Comparison of ENCODE assay signal across 39 cellular contexts in the genomic region with DNA sequence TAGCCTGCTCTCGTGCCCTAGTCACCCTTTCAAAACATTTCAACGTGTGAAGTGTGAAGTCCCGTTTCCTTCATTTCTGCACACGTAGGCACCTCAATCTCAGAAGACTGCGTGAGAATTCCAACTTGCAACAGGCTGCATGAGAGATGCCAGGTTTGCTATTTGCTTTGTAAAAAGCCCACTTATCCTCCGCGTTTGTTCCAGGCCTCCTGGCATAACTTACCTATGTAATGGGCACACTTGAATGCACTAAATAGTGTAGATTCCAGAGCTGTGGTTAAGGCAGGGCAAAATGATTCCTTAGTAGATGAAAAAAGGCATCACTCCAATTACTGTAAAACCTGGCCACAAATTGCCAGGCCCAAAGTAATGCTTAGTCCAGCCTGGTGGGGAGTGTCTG.
"Had no signal": no experiment of that assay in that cellular context is flagged by ENCODE, and none has a peak within 500 bp of the region (broad histone marks: within the 10 kb centered on the region; RNA-seq: fewer than 3 reads in every experiment).

No MANE protein-coding gene starts in this region.

- H3K9me3 ChIP-seq: ascending aorta had no signal

- H3K27me3 ChIP-seq: ascending aorta, cardiac muscle cell had no signal

- DNase-seq: activated CD4-positive, alpha-beta memory T cell treated with anti-CD3 and anti-CD28 coated beads, Interleukin-2, amount 10 ng/mL, durations not matched to agents 7 days and 5 days; activated CD4-positive, alpha-beta T cell treated with anti-CD3 and anti-CD28 coated beads for 1 hour; activated CD4-positive, alpha-beta T cell treated with anti-CD3 and anti-CD28 coated beads for 36 hours; activated CD4-positive, alpha-beta T cell treated with anti-CD3 and anti-CD28 coated beads for 48 hours; activated CD4-positive, alpha-beta T cell treated with anti-CD3 and anti-CD28 coated beads, Interleukin-2, amount 10 ng/mL, durations not matched to agents 7 days and 5 days; activated CD4-positive, alpha-beta T cell treated with anti-CD3 and anti-CD28 coated beads, Interleukin-2, amount 50 U/mL, for 48 hours; activated CD4-positive, CD25-positive, alpha-beta regulatory T cell; activated CD8-positive, alpha-beta memory T cell treated with anti-CD3 and anti-CD28 coated beads for 24 hours; activated CD8-positive, alpha-beta memory T cell treated with anti-CD3 and anti-CD28 coated beads, Interleukin-2, amount 10 ng/mL, durations not matched to agents 7 days and 5 days; activated CD8-positive, alpha-beta memory T cell treated with anti-CD3 and anti-CD28 coated beads, Interleukin-2, amount 50 U/mL, for 48 hours; activated CD8-positive, alpha-beta T cell treated with anti-CD3 and anti-CD28 coated beads, Interleukin-2, amount 10 ng/mL, durations not matched to agents 7 days and 5 days; activated effector memory CD4-positive, alpha-beta T cell treated with Interleukin-2 at 50 U/mL for 16 hours; activated gamma-delta T cell; activated naive CD4-positive, alpha-beta T cell treated with anti-CD3 and anti-CD28 coated beads, Interleukin-2, amount 10 ng/mL, durations not matched to agents 7 days and 5 days; activated naive CD4-positive, alpha-beta T cell treated with Interleukin-2 at 50 U/mL for 16 hours; activated naive CD8-positive, alpha-beta T cell treated with anti-CD3 and anti-CD28 coated beads, Interleukin-2, amount 10 ng/mL, durations not matched to agents 7 days and 5 days; activated naive CD8-positive, alpha-beta T cell treated with anti-CD3 and anti-CD28 coated beads, Interleukin-2, amount 50 U/mL, for 24 hours; activated T-cell treated with anti-CD3 and anti-CD28 coated beads, Interleukin-2, amount 50 U/mL, for 24 hours; activated T-cell treated with anti-CD3 and anti-CD28 coated beads, Interleukin-2, amount 50 U/mL, for 48 hours; amygdala; anterior cingulate cortex; caudate nucleus; cerebellar nuclear complex; SW 1271; T-helper 1 cell; T-helper 2 cell; T-helper 9 cell; WERI-Rb-1 had no signal

- H3K27ac Mint-ChIP-seq: activated CD4-positive, alpha-beta memory T cell treated with anti-CD3 and anti-CD28 coated beads, Interleukin-2, amount 10 ng/mL, durations not matched to agents 7 days and 5 days; activated CD4-positive, alpha-beta T cell treated with anti-CD3 and anti-CD28 coated beads for 36 hours; activated CD4-positive, alpha-beta T cell treated with anti-CD3 and anti-CD28 coated beads, Interleukin-2, amount 10 ng/mL, durations not matched to agents 7 days and 5 days; activated CD8-positive, alpha-beta memory T cell treated with anti-CD3 and anti-CD28 coated beads, Interleukin-2, amount 10 ng/mL, durations not matched to agents 7 days and 5 days; activated CD8-positive, alpha-beta T cell treated with anti-CD3 and anti-CD28 coated beads, Interleukin-2, amount 10 ng/mL, durations not matched to agents 7 days and 5 days; activated naive CD4-positive, alpha-beta T cell treated with anti-CD3 and anti-CD28 coated beads, Interleukin-2, amount 10 ng/mL, durations not matched to agents 7 days and 5 days; activated naive CD4-positive, alpha-beta T cell treated with anti-CD3 and anti-CD28 coated beads, Interleukin-2, amount 50 U/mL, for 24 hours; activated naive CD8-positive, alpha-beta T cell; activated naive CD8-positive, alpha-beta T cell treated with anti-CD3 and anti-CD28 coated beads, Interleukin-2, amount 10 ng/mL, durations not matched to agents 7 days and 5 days; activated naive CD8-positive, alpha-beta T cell treated with anti-CD3 and anti-CD28 coated beads, Interleukin-2, amount 50 U/mL, for 24 hours; activated T-cell treated with anti-CD3 and anti-CD28 coated beads, Interleukin-2, amount 50 U/mL, for 24 hours; activated T-helper 2 cell treated with anti-CD3 and anti-CD28 coated beads, Interferon-gamma antibody, Interleukin-2, Interleukin-4, amounts not matched to agents 10 μg/mL and 5 μg/mL and 100 μg/mL, durations not matched to agents 14 hours and 24 hours and 36 hours; T-helper 1 cell treated with Interleukin-12 subunit alpha and Interleukin-12 subunit beta and Interleukin-4 antibody, amounts not matched to agents 30 μg/mL and 1 μg/mL, for 36 hours; T-helper 2 cell treated with Interferon-gamma antibody and Interleukin-4, amounts not matched to agents 5 μg/mL and 100 μg/mL, for 36 hours; WTC11 had no signal

- H3K4me1 ChIP-seq: ascending aorta had no signal

- H3K4me1 Mint-ChIP-seq: activated CD4-positive, alpha-beta memory T cell treated with anti-CD3 and anti-CD28 coated beads, Interleukin-2, amount 10 ng/mL, durations not matched to agents 7 days and 5 days; activated CD4-positive, alpha-beta T cell treated with anti-CD3 and anti-CD28 coated beads for 36 hours; activated CD4-positive, alpha-beta T cell treated with anti-CD3 and anti-CD28 coated beads, Interleukin-2, amount 10 ng/mL, durations not matched to agents 7 days and 5 days; activated CD8-positive, alpha-beta memory T cell treated with anti-CD3 and anti-CD28 coated beads, Interleukin-2, amount 10 ng/mL, durations not matched to agents 7 days and 5 days; activated naive CD4-positive, alpha-beta T cell treated with anti-CD3 and anti-CD28 coated beads, Interleukin-2, amount 10 ng/mL, durations not matched to agents 7 days and 5 days; activated naive CD4-positive, alpha-beta T cell treated with anti-CD3 and anti-CD28 coated beads, Interleukin-2, amount 50 U/mL, for 24 hours; activated naive CD8-positive, alpha-beta T cell treated with anti-CD3 and anti-CD28 coated beads, Interleukin-2, amount 10 ng/mL, durations not matched to agents 7 days and 5 days; activated naive CD8-positive, alpha-beta T cell treated with anti-CD3 and anti-CD28 coated beads, Interleukin-2, amount 50 U/mL, for 24 hours; central memory CD8-positive, alpha-beta T cell; WTC11 had no signal

- H3K4me3 ChIP-seq: ascending aorta, cardiac muscle cell had no signal

- H3K9me3 Mint-ChIP-seq: activated CD4-positive, alpha-beta memory T cell treated with anti-CD3 and anti-CD28 coated beads, Interleukin-2, amount 10 ng/mL, durations not matched to agents 7 days and 5 days; activated CD4-positive, alpha-beta T cell treated with anti-CD3 and anti-CD28 coated beads, Interleukin-2, amount 10 ng/mL, durations not matched to agents 7 days and 5 days; activated naive CD4-positive, alpha-beta T cell treated with anti-CD3 and anti-CD28 coated beads, Interleukin-2, amount 10 ng/mL, durations not matched to agents 7 days and 5 days; activated naive CD4-positive, alpha-beta T cell treated with anti-CD3 and anti-CD28 coated beads, Interleukin-2, amount 50 U/mL, for 24 hours; activated naive CD8-positive, alpha-beta T cell treated with anti-CD3 and anti-CD28 coated beads, Interleukin-2, amount 10 ng/mL, durations not matched to agents 7 days and 5 days; activated naive CD8-positive, alpha-beta T cell treated with anti-CD3 and anti-CD28 coated beads, Interleukin-2, amount 50 U/mL, for 24 hours; activated T-cell treated with anti-CD3 and anti-CD28 coated beads, Interleukin-2, amount 50 U/mL, for 24 hours; activated T-helper 2 cell treated with anti-CD3 and anti-CD28 coated beads, Interferon-gamma antibody, Interleukin-2, Interleukin-4, amounts not matched to agents 10 μg/mL and 5 μg/mL and 100 μg/mL, durations not matched to agents 14 hours and 24 hours and 36 hours; central memory CD8-positive, alpha-beta T cell; T-helper 1 cell treated with Interleukin-12 subunit alpha and Interleukin-12 subunit beta and Interleukin-4 antibody, amounts not matched to agents 30 μg/mL and 1 μg/mL, for 36 hours; T-helper 2 cell treated with Interferon-gamma antibody and Interleukin-4, amounts not matched to agents 5 μg/mL and 100 μg/mL, for 36 hours had no signal

- H3K27ac ChIP-seq: ascending aorta, cardiac muscle cell, WERI-Rb-1 had no signal

- H3K36me3 ChIP-seq: ascending aorta, cardiac muscle cell, WERI-Rb-1 had no signal

- ATAC-seq: activated CD4-positive, alpha-beta T cell treated with anti-CD3 and anti-CD28 coated beads for 36 hours; activated CD4-positive, CD25-positive, alpha-beta regulatory T cell treated with anti-CD3 and anti-CD28 coated beads, Interleukin-2, amount 50 U/mL, for 24 hours; activated CD8-positive, alpha-beta memory T cell treated with anti-CD3 and anti-CD28 coated beads, Interleukin-2, amount 10 ng/mL, durations not matched to agents 7 days and 5 days; activated CD8-positive, alpha-beta T cell treated with anti-CD3 and anti-CD28 coated beads, Interleukin-2, amount 10 ng/mL, durations not matched to agents 7 days and 5 days; activated naive CD8-positive, alpha-beta T cell treated with anti-CD3 and anti-CD28 coated beads, Interleukin-2, amount 50 U/mL, for 24 hours; WTC11 had no signal

- H3K36me3 Mint-ChIP-seq: activated CD8-positive, alpha-beta memory T cell treated with anti-CD3 and anti-CD28 coated beads, Interleukin-2, amount 10 ng/mL, durations not matched to agents 7 days and 5 days; activated naive CD4-positive, alpha-beta T cell treated with anti-CD3 and anti-CD28 coated beads, Interleukin-2, amount 10 ng/mL, durations not matched to agents 7 days and 5 days; activated naive CD4-positive, alpha-beta T cell treated with anti-CD3 and anti-CD28 coated beads, Interleukin-2, amount 50 U/mL, for 24 hours; activated naive CD8-positive, alpha-beta T cell; activated naive CD8-positive, alpha-beta T cell treated with anti-CD3 and anti-CD28 coated beads, Interleukin-2, amount 10 ng/mL, durations not matched to agents 7 days and 5 days; brain; WTC11 had no signal

- H3K4me3 Mint-ChIP-seq: activated CD4-positive, alpha-beta memory T cell treated with anti-CD3 and anti-CD28 coated beads, Interleukin-2, amount 10 ng/mL, durations not matched to agents 7 days and 5 days; activated CD4-positive, alpha-beta T cell treated with anti-CD3 and anti-CD28 coated beads for 36 hours; activated CD4-positive, alpha-beta T cell treated with anti-CD3 and anti-CD28 coated beads, Interleukin-2, amount 10 ng/mL, durations not matched to agents 7 days and 5 days; activated CD8-positive, alpha-beta memory T cell treated with anti-CD3 and anti-CD28 coated beads, Interleukin-2, amount 10 ng/mL, durations not matched to agents 7 days and 5 days; activated CD8-positive, alpha-beta T cell treated with anti-CD3 and anti-CD28 coated beads, Interleukin-2, amount 10 ng/mL, durations not matched to agents 7 days and 5 days; activated naive CD4-positive, alpha-beta T cell treated with anti-CD3 and anti-CD28 coated beads, Interleukin-2, amount 10 ng/mL, durations not matched to agents 7 days and 5 days; activated naive CD4-positive, alpha-beta T cell treated with anti-CD3 and anti-CD28 coated beads, Interleukin-2, amount 50 U/mL, for 24 hours; activated naive CD8-positive, alpha-beta T cell; activated naive CD8-positive, alpha-beta T cell treated with anti-CD3 and anti-CD28 coated beads, Interleukin-2, amount 10 ng/mL, durations not matched to agents 7 days and 5 days; activated naive CD8-positive, alpha-beta T cell treated with anti-CD3 and anti-CD28 coated beads, Interleukin-2, amount 50 U/mL, for 24 hours; activated T-cell treated with anti-CD3 and anti-CD28 coated beads, Interleukin-2, amount 50 U/mL, for 24 hours; brain; central memory CD8-positive, alpha-beta T cell; T-helper 1 cell treated with Interleukin-12 subunit alpha and Interleukin-12 subunit beta and Interleukin-4 antibody, amounts not matched to agents 30 μg/mL and 1 μg/mL, for 36 hours; T-helper 2 cell treated with Interferon-gamma antibody and Interleukin-4, amounts not matched to agents 5 μg/mL and 100 μg/mL, for 36 hours; WTC11 had no signal
